In genomic region chrX:40579880-40580536, GRCh38 we compare ENCODE assay signal across 9 cellular contexts. TPM values are rescaled to one million over a fixed set of nuclear protein-coding genes. Genes with fewer than 3 reads are reported as not detected.
DNase-seq lines count a peak whose midpoint lies in the region; ATAC-seq, FAIRE-seq and TF ChIP-seq lines count a peak whose summit lies in the region.
"Had no signal": no experiment of that assay in that cellular context is flagged by ENCODE, and none has a peak within 500 bp of the region (broad histone marks: within the 10 kb centered on the region; RNA-seq: fewer than 3 reads in every experiment).

No MANE protein-coding gene starts in this region.

- DNase-seq in NCI-H2171 treated with DMSO at 0.1 percent for 48 hours (lab: John Stamatoyannopoulos, UW) (peak; percentile 2), NCI-H2171 (lab: John Stamatoyannopoulos, UW) (no peak), adipocyte (ENCODE audit: low read depth) (no peak), keratinocyte (ENCODE audit: low read depth, low spot score) (no peak), posterior vena cava (ENCODE audit: low spot score) (no peak)
- DNase-seq in stimulated activated CD4-positive, alpha-beta T cell treated with anti-CD3 and anti-CD28 coated beads, Interleukin-4, amount 100 ng/mL, for 4 hours = no peak

- H3K36me3 ChIP-seq in adipocyte (ENCODE audit: control insufficient read depth, insufficient read depth, low read length, severe bottlenecking) = no peaks in the 10 kb centered on the region
- no peaks in the 10 kb centered on the region for H3K36me3 ChIP-seq in keratinocyte (ENCODE audit: control insufficient read depth in 2 of 2, extremely low read depth in 1 of 2, insufficient read depth in 2 of 2, low read length in 2 of 2)

- no peak for FAIRE-seq in keratinocyte (lab: Jason Lieb, UNC)

- H3K27me3 ChIP-seq in adipocyte (replicated peaks; ENCODE audit: control insufficient read depth, insufficient read depth, low read length) (peaks cover 15% of the 10 kb centered on the region), keratinocyte (ENCODE audit: control insufficient read depth, extremely low read depth, insufficient read depth, low read length) (no peaks in the 10 kb centered on the region)

- H3K9me3 ChIP-seq in adipocyte (ENCODE audit: control insufficient read depth, low read length) (peaks cover 3% of the 10 kb centered on the region), keratinocyte (ENCODE audit: control insufficient read depth, low read depth, low read length) (no peaks in the 10 kb centered on the region)

- no peaks in the 10 kb centered on the region for H4K20me1 ChIP-seq in keratinocyte (ENCODE audit: control insufficient read depth, extremely low read depth, insufficient read depth, low read length)

- TF ChIP-seq CTCF in keratinocyte (optimal IDR thresholded peaks at IDR 0.05 in 1 of 3, IDR thresholded peaks at IDR 0.05 in 1 of 3, conservative IDR thresholded peaks at IDR 0.05 in 1 of 3; ENCODE audit: extremely low read depth in 1 of 3, insufficient read depth in 2 of 3, low read length in 3 of 3) = no peak

- peaks cover 12% of the 10 kb centered on the region for H3K4me1 ChIP-seq in adipocyte (ENCODE audit: control insufficient read depth, insufficient read depth, low read length)
- peaks cover 5% of the 10 kb centered on the region for H3K4me1 ChIP-seq in keratinocyte (ENCODE audit: control insufficient read depth, extremely low read depth, insufficient read depth, low read length)

- H3K4me3 ChIP-seq in adipocyte (ENCODE audit: low read length) (peak overlapping the region; percentile 87), keratinocyte (ENCODE audit: control insufficient read depth in 2 of 3, extremely low read depth in 1 of 3, insufficient read depth in 2 of 3, low read depth in 1 of 3, low read length in 3 of 3) (peak overlapping the region; percentile 59 to 74 (median 67))

- peak overlapping the region; percentile 71 for H3K4me2 ChIP-seq in keratinocyte (ENCODE audit: control insufficient read depth, extremely low read depth, insufficient read depth, low read depth, low read length)

- no peaks in the 10 kb centered on the region for H3K9me1 ChIP-seq in keratinocyte (ENCODE audit: control insufficient read depth, extremely low read depth, insufficient read depth, low read length)

- peaks cover 25% of the 10 kb centered on the region for H3K79me2 ChIP-seq in keratinocyte (ENCODE audit: control insufficient read depth, insufficient read depth, low read length)

- peak overlapping the region; percentile 85 for H3K9ac ChIP-seq in adipocyte (ENCODE audit: low read length)
- H3K9ac ChIP-seq in keratinocyte (ENCODE audit: control insufficient read depth, extremely low read depth, insufficient read depth, low read length) = peak overlapping the region; percentile 76

- H2AFZ ChIP-seq in keratinocyte (ENCODE audit: control insufficient read depth, low read length) = peak overlapping the region; percentile 94

- dilution Hi-C loops in keratinocyte (cut with MboI; ENCODE audit: extremely low pct_ligation_motif_present, low sequenced_read_pairs) = no loop called here

- intact Hi-C loops in posterior vena cava (cut with DNase I) = no loop called here

- ATAC-seq in HG03342 (IDR thresholded peaks at IDR 0.05; ENCODE audit: unreplicated experiment) = peak; percentile 44

- H3K27ac ChIP-seq in keratinocyte (ENCODE audit: control insufficient read depth, insufficient read depth, low read length) = peak overlapping the region; percentile 61
- peak overlapping the region; percentile 56 for H3K27ac ChIP-seq in temporal lobe (ENCODE audit: low read depth, low read length)

RNA-seq across cellular contexts. Expression of gene ATP6AP2, which starts 0.8 kb away (rescaled TPM):
- polyA plus RNA-seq in keratinocyte = 176 to 207 TPM (median 203 TPM) in 3 replicates
- polyA plus RNA-seq in keratinocyte (2011; ENCODE audit: low read depth) = 89.4 TPM
- 61.2 and 124 TPM in 2 replicates for polyA plus RNA-seq in keratinocyte (2011; cell fraction: cytosol; rRNA removed)
- 345 and 349 TPM in 2 replicates for polyA plus RNA-seq in keratinocyte (2011; cell fraction: nucleus; rRNA removed)
- polyA plus RNA-seq in keratinocyte (2012; ENCODE audit: low replicate concordance) = 87.7 and 146 TPM in 2 replicates
- 38.2 to 120 TPM (median 103 TPM) in 3 replicates for polyA minus RNA-seq in keratinocyte
- 59.5 TPM for polyA minus RNA-seq in keratinocyte (2011; cell fraction: cytosol; rRNA and poly(A)+ RNA removed)
- polyA minus RNA-seq in keratinocyte (2011; cell fraction: nucleus; rRNA and poly(A)+ RNA removed) = 132 and 326 TPM in 2 replicates
- 101 TPM for total RNA-seq in temporal lobe
- total RNA-seq in posterior vena cava = 100 to 1,000 TPM; 107 to 127 TPM

RNA-seq across cellular contexts. Expression of gene MPC1L, which starts 43.2 kb away (rescaled TPM):
- polyA plus RNA-seq in keratinocyte = not detected in 3 replicates
- polyA plus RNA-seq in keratinocyte (2011; ENCODE audit: low read depth) = not detected
- not detected in 2 replicates for polyA plus RNA-seq in keratinocyte (2011; cell fraction: cytosol; rRNA removed)
- polyA plus RNA-seq in keratinocyte (2011; cell fraction: nucleus; rRNA removed) = not detected in 2 replicates
- not detected in 2 replicates for polyA plus RNA-seq in keratinocyte (2012; ENCODE audit: low replicate concordance)
- not detected in 3 replicates for polyA minus RNA-seq in keratinocyte
- polyA minus RNA-seq in keratinocyte (2011; cell fraction: cytosol; rRNA and poly(A)+ RNA removed) = not detected
- not detected in 2 replicates for polyA minus RNA-seq in keratinocyte (2011; cell fraction: nucleus; rRNA and poly(A)+ RNA removed)
- total RNA-seq in temporal lobe (not detected), posterior vena cava (not detected)
- total RNA-seq: Daoy had no signal
